ENCODE assay signal across 8 cellular contexts in genomic region chr20:25140968-25141367, GRCh38. TPM values are rescaled to one million over a fixed set of nuclear protein-coding genes. Genes with fewer than 3 reads are reported as not detected.
"Had no signal": no experiment of that assay in that cellular context is flagged by ENCODE, and none has a peak within 500 bp of the region (broad histone marks: within the 10 kb centered on the region; RNA-seq: fewer than 3 reads in every experiment).

No MANE protein-coding gene starts in this region.

- H3K27ac ChIP-seq: HL-60 had no signal

- H3K4me3 Mint-ChIP-seq: IgD-negative memory B cell had no signal

- H3K4me1 Mint-ChIP-seq: IgD-negative memory B cell had no signal

- H3K36me3 Mint-ChIP-seq: IgD-negative memory B cell had no signal

- DNase-seq: IMR-90, KBM-7 had no signal

- H3K4me3 ChIP-seq: K562 had no signal

- H3K9me3 Mint-ChIP-seq: IgD-negative memory B cell had no signal

- ATAC-seq: HepG2, K562 had no signal

RNA-seq across cellular contexts. Expression of gene VSX1, which starts 59.0 kb away (rescaled TPM):
- total RNA-seq: HepG2, HT-29, HT1080, IMR-90, K562 had no signal
- polyA plus RNA-seq: IgD-negative memory B cell, IMR-90, K562 had no signal
